Comparison of ENCODE assay signal across 8 cellular contexts in the genomic region with DNA sequence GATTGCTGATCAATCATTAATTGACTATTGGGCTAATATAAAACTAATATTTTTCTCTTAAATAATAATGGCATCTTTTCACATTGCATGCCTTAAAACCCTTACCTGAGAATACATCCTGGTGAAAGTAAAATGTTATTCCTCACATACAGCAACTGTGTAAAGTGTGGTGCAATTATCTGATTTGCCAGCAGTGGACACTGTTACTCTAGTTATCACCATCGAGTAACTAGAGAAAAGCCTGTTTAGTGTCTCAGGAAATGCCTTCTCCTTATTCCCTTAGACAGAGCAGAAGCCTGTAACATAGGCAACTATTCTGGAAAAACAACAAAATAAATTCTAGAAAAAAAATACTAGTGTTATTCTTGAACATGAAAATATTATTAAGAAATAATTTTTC.
DNase-seq lines count a peak whose midpoint lies in the region; ATAC-seq and TF ChIP-seq lines count a peak whose summit lies in the region.

No MANE protein-coding gene starts in this region.

- TF ChIP-seq CTCF in colonic mucosa (IDR thresholded peaks at IDR 0.05): peak; percentile 53

- no CpG with 5 or more reads among the region's 1 CpG for WGBS in mesendoderm (ENCODE audit: extremely low coverage, insufficient coverage, low lambda C conversion rate)

- H4K5ac ChIP-seq in mesendoderm (ENCODE audit: low read length): no peak overlapping the region

- H3K4me3 ChIP-seq in colonic mucosa (no peak overlapping the region), mesendoderm (ENCODE audit: low read length) (no peak overlapping the region)

- no peak overlapping the region for H2BK120ac ChIP-seq in mesendoderm (ENCODE audit: low read depth, low read length)

- H3K4me1 ChIP-seq in colonic mucosa (no peaks in the 10 kb centered on the region), mesendoderm (ENCODE audit: control insufficient read depth, low read depth, low read length) (no peaks in the 10 kb centered on the region)

- no peaks in the 10 kb centered on the region for H3K27me3 ChIP-seq in colonic mucosa
- no peaks in the 10 kb centered on the region for H3K27me3 ChIP-seq in mesendoderm (ENCODE audit: insufficient read depth, low read length, poor library complexity)

- H2AK5ac ChIP-seq in mesendoderm (ENCODE audit: low read length): no peak overlapping the region

- H3K9me3 ChIP-seq in colonic mucosa: no peaks in the 10 kb centered on the region

- DNase-seq in NCI-H2081 (lab: John Stamatoyannopoulos, UW): peak; percentile 66 to 76
- DNase-seq in NCI-H2081 treated with DMSO at 0.1 percent for 48 hours (lab: John Stamatoyannopoulos, UW): no peak
- peak; percentile 19 for DNase-seq in NCI-H2196 treated with DMSO at 0.1 percent for 48 hours (lab: John Stamatoyannopoulos, UW; ENCODE audit: unreplicated experiment)
- DNase-seq in colonic mucosa: peak; percentile 23
- peak; percentile 71 for DNase-seq in mesendoderm
- DNase-seq in activated CD4-positive, CD25-positive, alpha-beta regulatory T cell (lab: John Stamatoyannopoulos, UW): no peak

- no peak overlapping the region for H3K4ac ChIP-seq in mesendoderm (ENCODE audit: low read depth, low read length)

- ATAC-seq in HG03097 (IDR thresholded peaks at IDR 0.05; ENCODE audit: low FRiP score, unreplicated experiment) (peak; percentile 53), HG02588 (IDR thresholded peaks at IDR 0.05; ENCODE audit: unreplicated experiment) (no peak)

- H3K9ac ChIP-seq in colonic mucosa (ENCODE audit: low read depth in 2 of 2, low read length in 2 of 2) (no peak overlapping the region), mesendoderm (ENCODE audit: low read length) (no peak overlapping the region)

- H3K79me2 ChIP-seq in mesendoderm (ENCODE audit: control insufficient read depth, insufficient read depth, low read length): no peaks in the 10 kb centered on the region

- intact Hi-C loops in colonic mucosa (cut with DNase I): loop anchor here (5.0 to 10.0 kb wide), 3 partner anchors 203 to 615 kb away; no protein-coding TSS in a partner anchor

- no peak overlapping the region for H2BK5ac ChIP-seq in mesendoderm (ENCODE audit: low read length)

- no peak overlapping the region for H4K8ac ChIP-seq in mesendoderm (ENCODE audit: low read depth, low read length)

- H3K36me3 ChIP-seq in colonic mucosa: no peaks in the 10 kb centered on the region
- no peaks in the 10 kb centered on the region for H3K36me3 ChIP-seq in mesendoderm (ENCODE audit: control insufficient read depth, insufficient read depth, low read length)

- H3K18ac ChIP-seq in mesendoderm (ENCODE audit: low read length): no peak overlapping the region

- H3K23ac ChIP-seq in mesendoderm (ENCODE audit: low read length): no peak overlapping the region

- H3K79me1 ChIP-seq in mesendoderm (ENCODE audit: low read length): no peaks in the 10 kb centered on the region

- no peak overlapping the region for H2BK15ac ChIP-seq in mesendoderm (replicated peaks; ENCODE audit: low read depth)

- H3K4me2 ChIP-seq in mesendoderm (ENCODE audit: low read length): no peak overlapping the region

- no peak overlapping the region for H3K56ac ChIP-seq in mesendoderm (ENCODE audit: low read length)

- H3K27ac ChIP-seq in colonic mucosa (no peak overlapping the region), mesendoderm (ENCODE audit: low read depth, low read length) (no peak overlapping the region)

Comparison
In these comparisons a context has a peak if more than half of its experiments do, and no peak if none do; other contexts are left out.
1. DNase-seq: peak in NCI-H2081 (2 of 2), NCI-H2196 treated with DMSO at 0.1 percent for 48 hours (single experiment), colonic mucosa (single experiment) and mesendoderm (single experiment); none in NCI-H2081 treated with DMSO at 0.1 percent for 48 hours (single experiment) and activated CD4-positive, CD25-positive, alpha-beta regulatory T cell (0 of 4).